In the genomic region with DNA sequence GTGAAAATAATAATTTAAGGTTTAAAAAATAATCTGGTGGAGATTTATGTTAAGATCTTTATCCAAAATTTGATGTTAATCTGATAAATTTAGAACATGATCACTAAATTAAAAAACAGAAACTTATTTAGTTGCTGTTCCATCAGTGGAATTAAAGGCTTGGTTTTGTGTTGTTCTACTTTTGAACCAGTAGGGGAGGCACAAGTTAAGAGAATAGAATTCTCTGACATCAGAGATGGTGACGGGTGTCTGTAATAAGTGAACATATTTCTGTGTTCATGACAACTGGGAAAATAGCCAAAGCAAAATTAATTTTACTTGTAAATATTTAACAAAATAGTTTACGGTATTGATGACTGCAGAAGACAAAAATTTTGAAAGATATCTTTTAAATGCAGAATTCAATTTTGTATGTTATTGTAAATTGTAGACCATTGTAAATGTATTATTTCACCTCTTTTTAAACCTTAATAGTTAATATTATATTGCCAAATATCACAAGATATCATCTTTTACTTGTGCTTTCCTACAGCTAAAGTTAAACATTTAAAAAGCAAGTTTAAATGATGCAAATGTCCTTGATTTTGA, we compare ENCODE assay signal across 8 cellular contexts.
DNase-seq lines count a peak whose midpoint lies in the region; ATAC-seq, FAIRE-seq and TF ChIP-seq lines count a peak whose summit lies in the region.

No MANE protein-coding gene starts in this region.

- H3K4me1 ChIP-seq in kidney (ENCODE audit: control insufficient read depth in 1 of 2, insufficient read depth in 1 of 2, low read depth in 1 of 2, low read length in 2 of 2): no peaks in the 10 kb centered on the region

- peaks cover 0 to 4% of the 10 kb centered on the region in 2 donors for H3K36me3 ChIP-seq in kidney (ENCODE audit: control insufficient read depth in 1 of 2, insufficient read depth in 2 of 2, low read length in 2 of 2)

- no peaks in the 10 kb centered on the region for H3K9me3 ChIP-seq in kidney (ENCODE audit: control insufficient read depth in 1 of 2, low read length in 2 of 2)

- H3K27ac ChIP-seq in kidney (ENCODE audit: low read depth in 2 of 2, low read length in 2 of 2): no peak overlapping the region

- in situ Hi-C loops in G401 (cut with HindIII; ENCODE audit: low sequenced_read_pairs): no loop called here

- FAIRE-seq in H54 (lab: Jason Lieb, UNC) (no peak), kidney (lab: Jason Lieb, UNC) (peak; percentile 96)

- no peak for ATAC-seq in esophagus mucosa

- intact Hi-C loops in kidney (cut with DNase I): no loop called here

- H3K4me3 ChIP-seq in kidney (ENCODE audit: low read length in 2 of 2): no peak overlapping the region

- peak; percentile 65 for TF ChIP-seq CTCF in kidney (IDR thresholded peaks at IDR 0.05; ENCODE audit: borderline replicate concordance, extremely low read depth, insufficient read depth)

- no peak for TF ChIP-seq POLR2A in H54 (IDR thresholded peaks at IDR 0.05; ENCODE audit: low read depth, low read length)

- H3K9ac ChIP-seq in kidney (ENCODE audit: low read length in 2 of 2): no peak overlapping the region

- DNase-seq in G401 (ENCODE audit: low spot score): peak; percentile 50
- DNase-seq in H54 (ENCODE audit: insufficient read length, low spot score): peak; percentile 4
- DNase-seq in NCI-H2029 treated with DMSO at 0.1 percent for 48 hours (lab: John Stamatoyannopoulos, UW): peak; percentile 15
- peak; percentile 34 for DNase-seq in astrocyte of the hippocampus (ENCODE audit: low read depth, low spot score)
- DNase-seq in kidney: no peak
- DNase-seq in NCI-H2107 (lab: John Stamatoyannopoulos, UW): no peak
- no peak for DNase-seq in UCSD-AML1 (lab: John Stamatoyannopoulos, UW; ENCODE audit: unreplicated experiment)

Comparison
In these comparisons a context has a peak if more than half of its experiments do, and no peak if none do; other contexts are left out.
1. DNase-seq: peak in G401 (single experiment), H54 (single experiment), NCI-H2029 treated with DMSO at 0.1 percent for 48 hours (single experiment) and astrocyte of the hippocampus (single experiment); none in kidney (single experiment), NCI-H2107 (single experiment) and UCSD-AML1 (single experiment).